ENCODE assay signal across 1 cellular context in genomic region chr6:76776876-76777275, GRCh38.
TF ChIP-seq lines count a peak whose summit lies in the region.

No MANE protein-coding gene starts in this region.

TF ChIP-seq in endothelial cell of umbilical vein, 7 proteins besides CTCF, POLR2A, EP300 and RAD21 (continued from another document):
- no peak for TF ChIP-seq POLR2AphosphoS5 (IDR thresholded peaks at IDR 0.05; ENCODE audit: insufficient read depth, low read depth, low read length)
- TF ChIP-seq FOS (IDR thresholded peaks at IDR 0.05; ENCODE audit: borderline replicate concordance, insufficient read depth, low read length): no peak
- TF ChIP-seq JUN (IDR thresholded peaks at IDR 0.05; ENCODE audit: borderline replicate concordance, insufficient read depth, insufficient read length, low read depth): no peak
- no peak for TF ChIP-seq MYC (IDR thresholded peaks at IDR 0.05; ENCODE audit: low read depth, low read length)
